ENCODE assay signal across 8 cellular contexts in genomic region chr12:58916891-58917570, GRCh38. TPM values are rescaled to one million over a fixed set of nuclear protein-coding genes. Genes with fewer than 3 reads are reported as not detected.
DNase-seq lines count a peak whose midpoint lies in the region; ATAC-seq and TF ChIP-seq lines count a peak whose summit lies in the region.
"Had no signal": no experiment of that assay in that cellular context is flagged by ENCODE, and none has a peak within 500 bp of the region (broad histone marks: within the 10 kb centered on the region; RNA-seq: fewer than 3 reads in every experiment).

No MANE protein-coding gene starts in this region.

- peak overlapping the region; percentile 22; the same call in 1 of the 2 replicates for H3K9ac ChIP-seq in HUES64 (ENCODE audit: low read depth, low read length)

- H3K4me1 ChIP-seq in HUES64 (ENCODE audit: insufficient read depth, low read length) (peaks cover 48% of the 10 kb centered on the region), right lobe of liver (peaks cover 0 to 45% (median 6%) of the 10 kb centered on the region in 4 donors), thoracic aorta (ENCODE audit: control insufficient read depth in 1 of 2, low read depth in 2 of 2) (peaks cover 17 to 41% of the 10 kb centered on the region in 2 donors)

- ATAC-seq in right lobe of liver (no peak), thoracic aorta (ENCODE audit: insufficient number of reproducible peaks, low FRiP score, low read depth) (no peak), HG03097 (IDR thresholded peaks at IDR 0.05; ENCODE audit: low FRiP score, unreplicated experiment) (no peak)

- TF ChIP-seq CTCF in cardiac fibroblast (IDR thresholded peaks at IDR 0.05; ENCODE audit: low read depth, low read length) = no peak
- no peak for TF ChIP-seq CTCF in right lobe of liver (IDR thresholded peaks at IDR 0.05)
- TF ChIP-seq CTCF in thoracic aorta (IDR thresholded peaks at IDR 0.05) = no peak

- H3K27me3 ChIP-seq in HUES64 (ENCODE audit: insufficient read depth, low read length) (peaks cover 15% of the 10 kb centered on the region), right lobe of liver (no peaks in the 10 kb centered on the region), thoracic aorta (replicated peaks; ENCODE audit: insufficient read depth) (no peaks in the 10 kb centered on the region)

- intact Hi-C loops in right lobe of liver (cut with DNase I) = no loop called here

- DNase-seq in cardiac fibroblast (ENCODE audit: low read depth in 2 of 2) = peak; percentile 73 to 76
- DNase-seq in right lobe of liver = no peak
- no peak for DNase-seq in thoracic aorta (ENCODE audit: low spot score)
- DNase-seq in CD1c-positive myeloid dendritic cell (ENCODE audit: extremely low spot score) = no peak
- DNase-seq in erythroblast (lab: John Stamatoyannopoulos, UW) = no peak
- DNase-seq: effector memory CD4-positive, alpha-beta T cell had no signal

- H3K27ac ChIP-seq in HUES64 (ENCODE audit: low read depth, low read length) = peak overlapping the region; percentile 5; the same call in 1 of the 2 replicates
- peak overlapping the region; percentile 88 to 97 (median 96) for H3K27ac ChIP-seq in right lobe of liver
- H3K27ac ChIP-seq in thoracic aorta = peak overlapping the region; percentile 92 to 95

- 51% methylated on average over 5 of the region's 6 CpGs for WGBS in HUES64
- 25% methylated on average over 6 of the region's 6 CpGs for WGBS in right lobe of liver (ENCODE audit: insufficient coverage, low coverage, low lambda C conversion rate, missing lambda C conversion rate)

- H3K4me3 ChIP-seq in HUES64 (ENCODE audit: low read length) (peak overlapping the region; percentile 77; the same call in 1 of the 2 replicates), cardiac fibroblast (replicated peaks in 1 of 2; ENCODE audit: low read depth in 2 of 2, low read length in 2 of 2) (peak overlapping the region in 1 of 2 donors; percentile 86), right lobe of liver (peak overlapping the region; percentile 1 to 81 (median 72)), thoracic aorta (peak overlapping the region; percentile 81)

- no peaks in the 10 kb centered on the region for H3K9me3 ChIP-seq in HUES64 (ENCODE audit: insufficient read depth, low read depth, low read length)
- no peaks in the 10 kb centered on the region for H3K9me3 ChIP-seq in right lobe of liver
- H3K9me3 ChIP-seq in thoracic aorta = no peaks in the 10 kb centered on the region

- H3K36me3 ChIP-seq in HUES64 (ENCODE audit: insufficient read depth, low read length) (peaks cover 18% of the 10 kb centered on the region; the same call in 1 of the 2 replicates), right lobe of liver (peaks cover 0 to 12% (median 2%) of the 10 kb centered on the region in 4 donors), thoracic aorta (peaks cover 6% of the 10 kb centered on the region)

- TF ChIP-seq POLR2A in right lobe of liver (IDR thresholded peaks at IDR 0.05) (no peak), erythroblast (IDR thresholded peaks at IDR 0.05; ENCODE audit: low read length) (no peak)

RNA-seq across cellular contexts. Expression of gene LRIG3, which starts 3.3 kb away (rescaled TPM):
- polyA plus RNA-seq in HUES64 (2013, experiment 1 of 2) = 14.7 TPM
- 18.3 TPM for polyA plus RNA-seq in HUES64 (2013, experiment 2 of 2)
- total RNA-seq in right lobe of liver (10 to 100 TPM in 3 of 6 experiments, 1 to 10 TPM in 3; 4.2 to 13.3 (median 8.9) TPM), thoracic aorta (10 to 100 TPM; 34.4 to 70.0 TPM)

Comparison
In these comparisons a context has a peak if more than half of its experiments do, and no peak if none do; other contexts are left out.
1. H3K27ac ChIP-seq: peak in every context shown above with its lines; median percentile 96 in right lobe of liver; 94 in thoracic aorta; 5 in HUES64.
2. DNase-seq: peak in cardiac fibroblast (2 of 2); none in right lobe of liver (0 of 3), thoracic aorta (single experiment), CD1c-positive myeloid dendritic cell (single experiment) and erythroblast (0 of 2).